8 cellular contexts compared by ENCODE assay signal in the genomic region with DNA sequence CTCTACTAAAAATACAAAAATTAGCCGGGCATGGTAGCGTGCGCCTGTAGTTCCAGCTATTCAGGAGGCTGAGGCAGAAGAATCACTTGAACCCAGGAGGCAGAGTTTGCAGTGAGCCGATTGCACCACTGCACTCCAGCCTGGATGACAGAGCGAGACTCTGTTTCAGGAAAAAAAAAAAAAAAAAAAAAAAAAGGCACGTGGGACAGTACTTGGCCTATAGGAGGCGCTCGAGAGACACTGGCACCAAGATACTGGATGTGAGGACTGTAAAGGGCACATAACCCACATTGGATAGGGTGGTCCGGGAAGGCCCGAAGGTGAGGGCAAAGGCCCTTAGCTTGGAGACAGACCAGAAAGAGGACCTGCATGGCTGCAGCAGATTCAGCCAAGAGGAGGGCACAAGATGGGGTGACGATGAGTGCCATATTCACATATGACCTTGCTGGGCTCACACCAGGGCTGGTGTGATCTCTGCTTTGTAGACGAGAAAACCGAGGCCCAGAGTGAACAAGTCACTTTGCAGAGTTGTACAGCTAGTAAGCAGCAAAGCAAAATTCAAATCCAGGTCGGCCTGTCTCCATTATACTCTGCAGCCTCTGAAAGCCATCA.
DNase-seq lines count a peak whose midpoint lies in the region; ATAC-seq lines count a peak whose summit lies in the region.

No MANE protein-coding gene starts in this region.

- peaks cover 3% of the 10 kb centered on the region for H3K36me3 Mint-ChIP-seq in activated CD4-positive, alpha-beta T cell treated with anti-CD3 and anti-CD28 coated beads, Interleukin-2, amount 10 ng/mL, durations not matched to agents 24 days and 14 days (ENCODE audit: low read depth)

- H3K9me3 Mint-ChIP-seq in activated CD4-positive, alpha-beta T cell treated with anti-CD3 and anti-CD28 coated beads, Interleukin-2, amount 10 ng/mL, durations not matched to agents 24 days and 14 days, result no peaks in the 10 kb centered on the region

- H3K4me1 Mint-ChIP-seq in activated CD4-positive, alpha-beta T cell treated with anti-CD3 and anti-CD28 coated beads, Interleukin-2, amount 10 ng/mL, durations not matched to agents 24 days and 14 days, result peaks cover 6% of the 10 kb centered on the region

- H3K27ac Mint-ChIP-seq in activated CD4-positive, alpha-beta T cell treated with anti-CD3 and anti-CD28 coated beads, Interleukin-2, amount 10 ng/mL, durations not matched to agents 24 days and 14 days, result no peak overlapping the region

- peak; percentile 34 for DNase-seq in NCI-H748 (lab: John Stamatoyannopoulos, UW; ENCODE audit: unreplicated experiment)
- no peak for DNase-seq in NCI-H748 treated with DMSO at 0.1 percent for 48 hours (lab: John Stamatoyannopoulos, UW)
- peak; percentile 44 for DNase-seq in HuH-7.5 (ENCODE audit: low spot score)
- DNase-seq in activated CD4-positive, alpha-beta T cell treated with anti-CD3 and anti-CD28 coated beads, Interleukin-2, amount 10 ng/mL, durations not matched to agents 24 days and 14 days, result peak; percentile 74
- peak; percentile 22 for DNase-seq in foreskin melanocyte
- peak; percentile 10 for DNase-seq in stimulated activated CD4-positive, alpha-beta T cell treated with anti-CD3 and anti-CD28 coated beads, Interleukin-4, amount 100 ng/mL, for 1 hour
- DNase-seq in G401 (ENCODE audit: low spot score), result no peak

- no peak for ATAC-seq in GM18907 (IDR thresholded peaks at IDR 0.05; ENCODE audit: unreplicated experiment)

- no peaks in the 10 kb centered on the region for H3K27me3 Mint-ChIP-seq in activated CD4-positive, alpha-beta T cell treated with anti-CD3 and anti-CD28 coated beads, Interleukin-2, amount 10 ng/mL, durations not matched to agents 24 days and 14 days

- in situ Hi-C loops in G401 (cut with HindIII; ENCODE audit: low sequenced_read_pairs), result no loop called here

- intact Hi-C loops in activated CD4-positive, alpha-beta T cell treated with anti-CD3 and anti-CD28 coated beads, Interleukin-2, amount 10 ng/mL, durations not matched to agents 24 days and 14 days (cut with micrococcal nuclease), result no loop called here

- no peak overlapping the region for H3K4me3 Mint-ChIP-seq in activated CD4-positive, alpha-beta T cell treated with anti-CD3 and anti-CD28 coated beads, Interleukin-2, amount 10 ng/mL, durations not matched to agents 24 days and 14 days

Comparison
In these comparisons a context has a peak if more than half of its experiments do, and no peak if none do; other contexts are left out.
1. DNase-seq: peak in NCI-H748 (single experiment), HuH-7.5 (single experiment), activated CD4-positive, alpha-beta T cell treated with anti-CD3 and anti-CD28 coated beads, Interleukin-2, amount 10 ng/mL, durations not matched to agents 24 days and 14 days (single experiment), foreskin melanocyte (single experiment) and stimulated activated CD4-positive, alpha-beta T cell treated with anti-CD3 and anti-CD28 coated beads, Interleukin-4, amount 100 ng/mL, for 1 hour (single experiment); none in NCI-H748 treated with DMSO at 0.1 percent for 48 hours (single experiment) and G401 (single experiment).